ENCODE assay signal across 7 cellular contexts in the genomic region with DNA sequence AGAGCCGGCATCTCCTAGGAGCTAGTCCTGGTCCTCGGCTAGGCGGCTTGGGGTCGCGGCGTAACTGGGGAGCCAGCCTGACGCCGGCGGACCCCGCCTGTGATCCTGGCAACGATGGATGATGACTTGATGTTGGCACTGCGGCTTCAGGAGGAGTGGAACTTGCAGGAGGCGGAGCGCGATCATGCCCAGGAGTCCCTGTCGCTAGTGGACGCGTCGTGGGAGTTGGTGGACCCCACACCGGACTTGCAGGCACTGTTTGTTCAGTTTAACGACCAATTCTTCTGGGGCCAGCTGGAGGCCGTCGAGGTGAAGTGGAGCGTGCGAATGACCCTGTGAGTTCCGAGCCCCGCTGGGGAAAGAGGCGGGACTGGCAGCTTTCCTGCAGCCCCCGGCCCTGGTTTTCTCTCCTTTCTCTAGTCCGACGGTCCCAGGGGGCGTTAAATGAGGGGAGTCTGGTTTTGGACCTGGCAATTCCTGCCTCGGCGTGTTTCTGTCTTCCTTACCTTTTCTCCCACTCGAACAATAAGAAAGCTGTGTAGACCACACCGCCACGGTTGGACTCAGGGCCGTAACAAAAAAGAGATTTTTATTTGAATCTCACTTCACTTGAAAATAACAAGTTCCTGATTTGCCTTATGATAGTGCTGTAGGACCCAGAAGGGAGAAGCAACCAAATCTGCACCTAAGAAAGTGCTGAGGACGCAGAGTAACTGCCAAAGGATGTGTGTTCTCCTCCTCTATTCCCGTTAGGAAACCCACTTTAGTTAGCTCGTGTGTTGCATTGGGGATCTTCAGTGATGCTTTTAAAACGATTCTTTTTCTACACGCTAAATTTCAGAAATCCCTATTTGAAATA. TPM values are rescaled to one million over a fixed set of nuclear protein-coding genes. Genes with fewer than 3 reads are reported as not detected.
A peak's percentile ranks its signal among the peaks of the same experiment; 100 is the strongest.
DNase-seq lines count a peak whose midpoint lies in the region; ATAC-seq and TF ChIP-seq lines count a peak whose summit lies in the region.

A gene with protein sequence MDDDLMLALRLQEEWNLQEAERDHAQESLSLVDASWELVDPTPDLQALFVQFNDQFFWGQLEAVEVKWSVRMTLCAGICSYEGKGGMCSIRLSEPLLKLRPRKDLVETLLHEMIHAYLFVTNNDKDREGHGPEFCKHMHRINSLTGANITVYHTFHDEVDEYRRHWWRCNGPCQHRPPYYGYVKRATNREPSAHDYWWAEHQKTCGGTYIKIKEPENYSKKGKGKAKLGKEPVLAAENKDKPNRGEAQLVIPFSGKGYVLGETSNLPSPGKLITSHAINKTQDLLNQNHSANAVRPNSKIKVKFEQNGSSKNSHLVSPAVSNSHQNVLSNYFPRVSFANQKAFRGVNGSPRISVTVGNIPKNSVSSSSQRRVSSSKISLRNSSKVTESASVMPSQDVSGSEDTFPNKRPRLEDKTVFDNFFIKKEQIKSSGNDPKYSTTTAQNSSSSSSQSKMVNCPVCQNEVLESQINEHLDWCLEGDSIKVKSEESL (plus strand): TSS at position 24 of the 859 bp plus-strand sequence. CDS start 91 bp downstream, at position 115.

- peaks cover 14% of the 10 kb centered on the region; the same call in 1 of the 2 replicates for H3K79me2 ChIP-seq in H9 (ENCODE audit: insufficient read depth, low read length)

- peak; percentile 69 for ATAC-seq in left colon

- H3K27me3 Mint-ChIP-seq in H9 (ENCODE audit: low read depth), result peaks cover 2% of the 10 kb centered on the region; the same call in 1 of the 2 replicates

- peak within 1 kb of the TSS; percentile 47 for H3K18ac ChIP-seq in H9 (ENCODE audit: insufficient read length, low read depth, low read length)

- H2BK15ac ChIP-seq in H9 (ENCODE audit: low read depth, low read length), result no peak within 1 kb of the TSS

- H3K4me3 Mint-ChIP-seq in H9, result peak within 1 kb of the TSS; percentile 95 to 100

- peaks cover 34 to 37% of the 10 kb centered on the region in 2 experiments for H3K4me1 Mint-ChIP-seq in H9

- H3T11ph ChIP-seq in H9 (ENCODE audit: low read length), result no peak within 1 kb of the TSS

- H3K14ac ChIP-seq in H9 (ENCODE audit: insufficient read depth, low read length), result peak within 1 kb of the TSS; percentile 30; the same call in 1 of the 2 replicates

- intact Hi-C loops in breast epithelium (cut with DNase I; ENCODE audit: low total_unique reads), result no loop called here
- intact Hi-C loops in left colon (cut with DNase I, micrococcal nuclease), result no loop called here

- H3K27ac Mint-ChIP-seq in H9, result peak within 1 kb of the TSS; percentile 97 to 98 (median 98)

- H3K4ac ChIP-seq in H9 (ENCODE audit: low read depth, low read length), result no peak within 1 kb of the TSS

- H3K4me2 ChIP-seq in H9 (ENCODE audit: insufficient read depth, insufficient read length, low read length), result peak within 1 kb of the TSS; percentile 94

- H3K56ac ChIP-seq in H9 (ENCODE audit: insufficient read length, low read depth, low read length), result no peak within 1 kb of the TSS

- no peak within 1 kb of the TSS for H2BK120ac ChIP-seq in H9 (ENCODE audit: low read depth, low read length, poor library complexity, severe bottlenecking)

- H2BK5ac ChIP-seq in H9 (ENCODE audit: insufficient read length, low read length), result no peak within 1 kb of the TSS

- TF ChIP-seq POLR2A in breast epithelium (IDR thresholded peaks at IDR 0.05), result no peak

- peak; percentile 94 for DNase-seq in GM13976 (ENCODE audit: low spot score)
- no peak for DNase-seq in H9
- peak; percentile 68 for DNase-seq in NCI-H1092 treated with DMSO at 0.1 percent for 48 hours (lab: John Stamatoyannopoulos, UW)
- DNase-seq in breast epithelium (ENCODE audit: low spot score in 2 of 2), result no peak
- no peak for DNase-seq in left colon
- DNase-seq in NCI-H1105 treated with DMSO at 0.1 percent for 48 hours (lab: John Stamatoyannopoulos, UW), result no peak

- no peaks in the 10 kb centered on the region for H3K9me3 ChIP-seq in H9 (ENCODE audit: control insufficient read depth, low read depth, low read length)
- H3K9me3 ChIP-seq in breast epithelium, result no peaks in the 10 kb centered on the region

- no CpG with 5 or more reads among the region's 43 CpGs for WGBS in H9 (ENCODE audit: extremely low coverage, insufficient read length, low lambda C conversion rate)

- no peaks in the 10 kb centered on the region for H3K36me3 ChIP-seq in breast epithelium

- H3K4me1 ChIP-seq in H9 (ENCODE audit: insufficient read depth, low read length), result peaks cover 8% of the 10 kb centered on the region; the same call in 1 of the 2 replicates
- H3K4me1 ChIP-seq in breast epithelium, result peaks cover 0 to 21% of the 10 kb centered on the region in 2 donors

- H3K27ac ChIP-seq in H9 (ENCODE audit: insufficient read length, low read depth, low read length) (no peak within 1 kb of the TSS), breast epithelium (peak within 1 kb of the TSS; percentile 97 to 98)

- H3K4me3 ChIP-seq in breast epithelium, result peak within 1 kb of the TSS; percentile 72 to 88 (median 77)

- peaks cover 3% of the 10 kb centered on the region for H3K79me1 ChIP-seq in H9 (ENCODE audit: insufficient read depth, low read depth, low read length, poor library complexity, severe bottlenecking)

- H2BK20ac ChIP-seq in H9 (ENCODE audit: low read depth, low read length, poor library complexity, severe bottlenecking), result no peak within 1 kb of the TSS

- H3K23ac ChIP-seq in H9 (ENCODE audit: insufficient read length, low read depth, low read length), result no peak within 1 kb of the TSS

- peaks cover 13 to 36% (median 24%) of the 10 kb centered on the region in 3 experiments; a peak in 6 of 7 replicates for H3K36me3 Mint-ChIP-seq in H9 (ENCODE audit: insufficient read depth in 1 of 3, low read depth in 3 of 3)

- no peaks in the 10 kb centered on the region for H3K27me3 ChIP-seq in H9 (ENCODE audit: insufficient read depth, low read length)
- H3K27me3 ChIP-seq in breast epithelium, result no peaks in the 10 kb centered on the region

- no peaks in the 10 kb centered on the region for H4K20me1 ChIP-seq in H9 (ENCODE audit: control insufficient read depth, insufficient read depth, insufficient read length)

- H3K23me2 ChIP-seq in H9 (ENCODE audit: insufficient read length, low read depth, low read length, poor library complexity, severe bottlenecking), result peaks cover 16% of the 10 kb centered on the region

- TF ChIP-seq CTCF in GM13976 (IDR thresholded peaks at IDR 0.05; ENCODE audit: borderline replicate concordance, control extremely low read depth, extremely low read depth, insufficient read depth, missing control alignments) (no peak), H9 (conservative IDR thresholded peaks at IDR 0.05) (no peak), breast epithelium (IDR thresholded peaks at IDR 0.05) (no peak), subcutaneous adipose tissue (IDR thresholded peaks at IDR 0.05; ENCODE audit: low read depth) (no peak)

- in situ Hi-C loops in GM13976 (cut with MboI; ENCODE audit: low sequenced_read_pairs, unreplicated experiment), result no loop called here

- peak within 1 kb of the TSS; percentile 90 for H3K9ac ChIP-seq in H9 (ENCODE audit: extremely low read depth, insufficient read length, low read length)

- no peak within 1 kb of the TSS for H4K91ac ChIP-seq in H9 (ENCODE audit: insufficient read length, low read depth, low read length)

- H4K5ac ChIP-seq in H9 (ENCODE audit: insufficient read length, low read depth, low read length), result no peak within 1 kb of the TSS

- no peak within 1 kb of the TSS for H2BK12ac ChIP-seq in H9 (ENCODE audit: insufficient read length, low read depth, low read length)

- H2AFZ ChIP-seq in H9 (ENCODE audit: low read length), result peak within 1 kb of the TSS; percentile 33

- H3K9me3 Mint-ChIP-seq in H9, result peaks cover 2 to 4% of the 10 kb centered on the region in 2 experiments; a peak in 2 of 5 replicates

- no peak within 1 kb of the TSS for H4K8ac ChIP-seq in H9 (replicated peaks; ENCODE audit: insufficient read length, low read depth, low read length)

- H2AK5ac ChIP-seq in H9 (ENCODE audit: insufficient read length, low read length), result no peak within 1 kb of the TSS

RNA-seq across cellular contexts. Expression of the gene that starts here (rescaled TPM):
- total RNA-seq in H9 (2021), result 14.8 and 15.3 TPM in 2 replicates
- total RNA-seq in breast epithelium, result 10 to 100 TPM; 13.8 to 23.6 (median 15.2) TPM
- total RNA-seq in left colon, result 1 to 10 TPM; 7.2 to 9.4 TPM
- 10 to 100 TPM in 3 of 4 donors, 1 to 10 TPM in 1; 9.4 to 17.6 (median 15.9) TPM for total RNA-seq in subcutaneous adipose tissue

Comparison
In these comparisons a context has a peak if more than half of its experiments do, and no peak if none do; other contexts are left out.
1. DNase-seq: peak in GM13976 (single experiment) and NCI-H1092 treated with DMSO at 0.1 percent for 48 hours (single experiment); none in H9 (single experiment), breast epithelium (0 of 2), left colon (0 of 2) and NCI-H1105 treated with DMSO at 0.1 percent for 48 hours (single experiment).